ENCODE assay signal across 1 cellular context in genomic region chr15:64702816-64703631, GRCh38.
A peak's percentile ranks its signal among the peaks of the same experiment; 100 is the strongest.
TF ChIP-seq lines count a peak whose summit lies in the region.

No MANE protein-coding gene starts in this region.

TF ChIP-seq in HepG2, 621 proteins besides CTCF, POLR2A, EP300 and RAD21 (continued from another document and continues in another):
- TF ChIP-seq KIAA2018 (CRISPR knock-in tag; IDR thresholded peaks at IDR 0.05; ENCODE audit: borderline replicate concordance), result no peak
- no peak for TF ChIP-seq CERS6 (CRISPR knock-in tag; IDR thresholded peaks at IDR 0.05)
- TF ChIP-seq SMARCE1 (IDR thresholded peaks at IDR 0.05; ENCODE audit: borderline replicate concordance), result no peak
- TF ChIP-seq ARID3A (IDR thresholded peaks at IDR 0.05; ENCODE audit: low read depth, low read length), result no peak
- TF ChIP-seq MAFF (IDR thresholded peaks at IDR 0.05; ENCODE audit: low read depth, low read length), result no peak
- TF ChIP-seq ZSCAN25 (CRISPR knock-in tag; IDR thresholded peaks at IDR 0.05), result peak; percentile 8; the same call in 1 of the 2 replicates
- no peak for TF ChIP-seq GPN1 (CRISPR knock-in tag; IDR thresholded peaks at IDR 0.05; ENCODE audit: borderline replicate concordance)
- peak; percentile 48; the same call in 1 of the 2 replicates for TF ChIP-seq MIER3 (CRISPR knock-in tag; IDR thresholded peaks at IDR 0.05; ENCODE audit: borderline replicate concordance)
- no peak for TF ChIP-seq ZNF674 (CRISPR knock-in tag; IDR thresholded peaks at IDR 0.05; ENCODE audit: low read depth)
- no peak for TF ChIP-seq ZNF639 (CRISPR knock-in tag; conservative IDR thresholded peaks at IDR 0.05)
- no peak for TF ChIP-seq GLMP (CRISPR knock-in tag; IDR thresholded peaks at IDR 0.05; ENCODE audit: borderline replicate concordance)
- no peak for TF ChIP-seq SYNCRIP (IDR thresholded peaks at IDR 0.05; ENCODE audit: insufficient read depth, low read depth, low read length)
- peak; percentile 40; the same call in 1 of the 2 replicates for TF ChIP-seq GMEB1 (CRISPR knock-in tag; IDR thresholded peaks at IDR 0.05; ENCODE audit: borderline replicate concordance)
- TF ChIP-seq MIXL1 (CRISPR knock-in tag; IDR thresholded peaks at IDR 0.05), result no peak
- no peak for TF ChIP-seq SKIL (CRISPR knock-in tag; IDR thresholded peaks at IDR 0.05; ENCODE audit: borderline replicate concordance)
- TF ChIP-seq ZBTB44 (CRISPR knock-in tag; IDR thresholded peaks at IDR 0.05), result no peak
- TF ChIP-seq BORCS8-MEF2B (CRISPR knock-in tag; IDR thresholded peaks at IDR 0.05), result no peak
- TF ChIP-seq ZNF30 (CRISPR knock-in tag; IDR thresholded peaks at IDR 0.05), result no peak
- TF ChIP-seq KLF6 (CRISPR knock-in tag; IDR thresholded peaks at IDR 0.05), result peak; percentile 34; the same call in 1 of the 2 replicates
- no peak for TF ChIP-seq IKZF1 (IDR thresholded peaks at IDR 0.05)
- no peak for TF ChIP-seq GABPA (IDR thresholded peaks at IDR 0.05; ENCODE audit: low read depth, low read length)
- TF ChIP-seq GABPA (CRISPR knock-in tag; IDR thresholded peaks at IDR 0.05; ENCODE audit: low read depth), result peak; percentile 39; the same call in 1 of the 2 replicates
- no peak for TF ChIP-seq GTF3A (CRISPR knock-in tag; conservative IDR thresholded peaks at IDR 0.05)
- no peak for TF ChIP-seq NFE2L1 (CRISPR knock-in tag; IDR thresholded peaks at IDR 0.05; ENCODE audit: borderline replicate concordance)
- TF ChIP-seq POGK (CRISPR knock-in tag; conservative IDR thresholded peaks at IDR 0.05), result peak; percentile 90
- no peak for TF ChIP-seq RFX5 (IDR thresholded peaks at IDR 0.05; ENCODE audit: low read depth, low read length)
- TF ChIP-seq LBX2 (CRISPR knock-in tag; IDR thresholded peaks at IDR 0.05; ENCODE audit: borderline replicate concordance), result no peak
- no peak for TF ChIP-seq RAD51 (IDR thresholded peaks at IDR 0.05; ENCODE audit: borderline replicate concordance)
- peak; percentile 38; the same call in 1 of the 2 replicates for TF ChIP-seq IRF9 (CRISPR knock-in tag; IDR thresholded peaks at IDR 0.05; ENCODE audit: borderline replicate concordance)
- TF ChIP-seq ZNF792 (CRISPR knock-in tag; IDR thresholded peaks at IDR 0.05), result no peak
- no peak for TF ChIP-seq TAF15 (IDR thresholded peaks at IDR 0.05; ENCODE audit: low read depth, low read length, poor library complexity, severe bottlenecking)
- peak; percentile 78 for TF ChIP-seq ZNF501 (CRISPR knock-in tag; IDR thresholded peaks at IDR 0.05)
- TF ChIP-seq IRF2 (CRISPR knock-in tag; IDR thresholded peaks at IDR 0.05), result peak; percentile 66; the same call in 1 of the 2 replicates
